Comparison of ENCODE assay signal across 35 cellular contexts in genomic region chr5:38124321-38124720, GRCh38.
"Had no signal": no experiment of that assay in that cellular context is flagged by ENCODE, and none has a peak within 500 bp of the region (broad histone marks: within the 10 kb centered on the region; RNA-seq: fewer than 3 reads in every experiment).

No MANE protein-coding gene starts in this region.

- H3K4me3 ChIP-seq: adrenal gland, body of pancreas, breast epithelium had no signal

- H3K27ac ChIP-seq: adrenal gland, body of pancreas, brain microvascular endothelial cell, breast epithelium, WERI-Rb-1 had no signal

- H3K4me3 Mint-ChIP-seq: activated B cell treated with CpG ODN at 0.5 μM for 24 hours; activated CD4-positive, alpha-beta memory T cell treated with anti-CD3 and anti-CD28 coated beads for 36 hours; activated CD4-positive, alpha-beta T cell treated with anti-CD3 and anti-CD28 coated beads, Interleukin-2, amount 10 ng/mL, durations not matched to agents 24 days and 14 days; activated CD8-positive, alpha-beta T cell treated with anti-CD3 and anti-CD28 coated beads for 36 hours; activated naive CD4-positive, alpha-beta T cell treated with anti-CD3 and anti-CD28 coated beads for 36 hours; activated naive CD8-positive, alpha-beta T cell treated with anti-CD3 and anti-CD28 coated beads for 36 hours; activated T-cell treated with anti-CD3 and anti-CD28 coated beads, Interleukin-2, amount 50 U/mL, for 4 hours; activated T-cell treated with anti-CD3 and anti-CD28 coated beads, Interleukin-2, amount 50 U/mL, for 72 hours; activated T-helper 1 cell treated with anti-CD3 and anti-CD28 coated beads, Interleukin-12 subunit alpha, Interleukin-12 subunit beta, Interleukin-2, Interleukin-4 antibody, amounts not matched to agents 30 ng/mL and 10 ng/mL and 1 ng/mL, durations not matched to agents 14 hours and 24 hours and 36 hours; activated T-helper 17 cell treated with anti-CD3 and anti-CD28 coated beads, Interleukin-2, amount 50 U/mL, for 72 hours; T-helper 1 cell treated with Interleukin-12 subunit alpha and Interleukin-12 subunit beta and Interleukin-4 antibody, amounts not matched to agents 30 μg/mL and 1 μg/mL, for 36 hours; T-helper 2 cell treated with Interferon-gamma antibody and Interleukin-4, amounts not matched to agents 5 μg/mL and 100 μg/mL, for 36 hours had no signal

- H3K4me1 ChIP-seq: adrenal gland, body of pancreas, breast epithelium had no signal

- ATAC-seq: activated CD8-positive, alpha-beta T cell treated with anti-CD3 and anti-CD28 coated beads for 36 hours; activated naive CD4-positive, alpha-beta T cell treated with anti-CD3 and anti-CD28 coated beads, Interleukin-2, amount 50 U/mL, for 72 hours; activated T-cell treated with anti-CD3 and anti-CD28 coated beads, Interleukin-2, amount 50 U/mL, for 4 hours; activated T-cell treated with anti-CD3 and anti-CD28 coated beads, Interleukin-2, amount 50 U/mL, for 72 hours; activated T-helper 17 cell treated with anti-CD3 and anti-CD28 coated beads, Interleukin-2, amount 50 U/mL, for 72 hours; body of pancreas had no signal

- DNase-seq: activated B cell treated with CpG ODN at 0.5 μM for 24 hours; activated CD4-positive, alpha-beta memory T cell treated with anti-CD3 and anti-CD28 coated beads for 36 hours; activated CD4-positive, alpha-beta T cell treated with anti-CD3 and anti-CD28 coated beads for 4 hours; activated CD4-positive, alpha-beta T cell treated with anti-CD3 and anti-CD28 coated beads, Interleukin-2, amount 10 ng/mL, durations not matched to agents 24 days and 14 days; activated CD4-positive, alpha-beta T cell treated with anti-CD3 and anti-CD28 coated beads, Interleukin-2, amount 50 U/mL, for 1 hour; activated CD4-positive, alpha-beta T cell treated with anti-CD3 and anti-CD28 coated beads, Interleukin-2, amount 50 U/mL, for 4 hours; activated CD4-positive, CD25-positive, alpha-beta regulatory T cell treated with anti-CD3 and anti-CD28 coated beads, Interleukin-2, amount 50 U/mL, for 72 hours; activated CD8-positive, alpha-beta memory T cell treated with anti-CD3 and anti-CD28 coated beads, Interleukin-2, amount 50 U/mL, for 4 hours; activated CD8-positive, alpha-beta T cell treated with anti-CD3 and anti-CD28 coated beads for 36 hours; activated effector memory CD4-positive, alpha-beta T cell treated with anti-CD3 and anti-CD28 coated beads, Interleukin-2, amount 50 U/mL, for 16 hours; activated gamma-delta T cell treated with Interleukin-2 at 50 U/mL for 16 hours; activated naive CD4-positive, alpha-beta T cell; activated naive CD4-positive, alpha-beta T cell treated with anti-CD3 and anti-CD28 coated beads for 36 hours; activated naive CD4-positive, alpha-beta T cell treated with anti-CD3 and anti-CD28 coated beads, Interleukin-2, amount 50 U/mL, for 16 hours; activated naive CD8-positive, alpha-beta T cell treated with anti-CD3 and anti-CD28 coated beads for 36 hours; activated T-cell treated with anti-CD3 and anti-CD28 coated beads for 4 hours; activated T-cell treated with anti-CD3 and anti-CD28 coated beads, Interleukin-2, amount 50 U/mL, for 1 hour; activated T-cell treated with anti-CD3 and anti-CD28 coated beads, Interleukin-2, amount 50 U/mL, for 4 hours; activated T-cell treated with anti-CD3 and anti-CD28 coated beads, Interleukin-2, amount 50 U/mL, for 72 hours; adrenal gland; amniotic stem cell; aorta; body of pancreas; brain microvascular endothelial cell; central memory CD4-positive, alpha-beta T cell; T-helper 1 cell; T-helper 2 cell; T-helper 9 cell; WERI-Rb-1 had no signal

- H3K9me3 Mint-ChIP-seq: activated CD4-positive, alpha-beta memory T cell treated with anti-CD3 and anti-CD28 coated beads for 36 hours; activated T-helper 17 cell treated with anti-CD3 and anti-CD28 coated beads, Interleukin-2, amount 50 U/mL, for 72 hours; T-helper 2 cell treated with Interferon-gamma antibody and Interleukin-4, amounts not matched to agents 5 μg/mL and 100 μg/mL, for 36 hours had no signal

- H3K36me3 Mint-ChIP-seq: activated CD4-positive, alpha-beta memory T cell treated with anti-CD3 and anti-CD28 coated beads for 36 hours; activated naive CD4-positive, alpha-beta T cell treated with anti-CD3 and anti-CD28 coated beads, Interleukin-2, amount 50 U/mL, for 72 hours; activated naive CD8-positive, alpha-beta T cell treated with anti-CD3 and anti-CD28 coated beads for 36 hours had no signal

- H3K27me3 ChIP-seq: adrenal gland, body of pancreas, breast epithelium had no signal

- H3K36me3 ChIP-seq: adrenal gland, brain microvascular endothelial cell, breast epithelium, WERI-Rb-1 had no signal

- H3K27ac Mint-ChIP-seq: activated B cell treated with CpG ODN at 0.5 μM for 24 hours; activated CD4-positive, alpha-beta memory T cell treated with anti-CD3 and anti-CD28 coated beads for 36 hours; activated CD4-positive, alpha-beta T cell treated with anti-CD3 and anti-CD28 coated beads, Interleukin-2, amount 10 ng/mL, durations not matched to agents 24 days and 14 days; activated CD8-positive, alpha-beta T cell treated with anti-CD3 and anti-CD28 coated beads for 36 hours; activated naive CD4-positive, alpha-beta T cell treated with anti-CD3 and anti-CD28 coated beads for 36 hours; activated naive CD4-positive, alpha-beta T cell treated with anti-CD3 and anti-CD28 coated beads, Interleukin-2, amount 50 U/mL, for 72 hours; activated naive CD8-positive, alpha-beta T cell treated with anti-CD3 and anti-CD28 coated beads for 36 hours; activated T-cell treated with anti-CD3 and anti-CD28 coated beads, Interleukin-2, amount 50 U/mL, for 72 hours; activated T-helper 1 cell treated with anti-CD3 and anti-CD28 coated beads, Interleukin-12 subunit alpha, Interleukin-12 subunit beta, Interleukin-2, Interleukin-4 antibody, amounts not matched to agents 30 ng/mL and 10 ng/mL and 1 ng/mL, durations not matched to agents 14 hours and 24 hours and 36 hours; activated T-helper 17 cell treated with anti-CD3 and anti-CD28 coated beads, Interleukin-2, amount 50 U/mL, for 72 hours; T-helper 1 cell treated with Interleukin-12 subunit alpha and Interleukin-12 subunit beta and Interleukin-4 antibody, amounts not matched to agents 30 μg/mL and 1 μg/mL, for 36 hours; T-helper 2 cell treated with Interferon-gamma antibody and Interleukin-4, amounts not matched to agents 5 μg/mL and 100 μg/mL, for 36 hours had no signal

- H3K4me1 Mint-ChIP-seq: activated B cell treated with CpG ODN at 0.5 μM for 24 hours; activated T-helper 17 cell treated with anti-CD3 and anti-CD28 coated beads, Interleukin-2, amount 50 U/mL, for 72 hours had no signal

- H3K27me3 Mint-ChIP-seq: activated CD4-positive, alpha-beta T cell treated with anti-CD3 and anti-CD28 coated beads, Interleukin-2, amount 10 ng/mL, durations not matched to agents 24 days and 14 days; activated CD8-positive, alpha-beta T cell treated with anti-CD3 and anti-CD28 coated beads for 36 hours had no signal

- H3K9me3 ChIP-seq: adrenal gland, body of pancreas, breast epithelium had no signal
